ENCODE assay signal across 16 cellular contexts in the genomic region with DNA sequence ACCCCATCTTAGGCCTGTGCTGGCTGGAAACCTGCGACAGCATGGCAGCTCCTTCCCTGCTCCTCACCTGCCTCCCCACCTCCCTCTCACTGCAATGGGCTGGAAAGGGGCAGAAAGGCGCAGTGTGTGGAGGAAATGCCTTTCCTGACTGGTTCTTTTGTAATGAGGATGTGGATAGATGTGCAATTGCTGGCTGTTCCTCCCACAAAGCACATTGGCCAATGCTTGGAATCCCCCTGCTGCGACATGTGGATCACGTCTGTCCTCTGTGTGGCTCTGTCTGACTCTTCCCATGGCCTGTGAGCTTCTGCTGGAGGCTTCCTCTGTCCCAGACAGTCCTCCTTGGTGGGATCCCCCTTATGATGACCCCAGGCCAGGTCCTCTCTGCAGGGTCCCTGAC.
A peak's percentile ranks its signal among the peaks of the same experiment; 100 is the strongest.
DNase-seq lines count a peak whose midpoint lies in the region; ATAC-seq and TF ChIP-seq lines count a peak whose summit lies in the region.
"Had no signal": no experiment of that assay in that cellular context is flagged by ENCODE, and none has a peak within 500 bp of the region (broad histone marks: within the 10 kb centered on the region; RNA-seq: fewer than 3 reads in every experiment).

No MANE protein-coding gene starts in this region.

- H3K4ac ChIP-seq in trophoblast cell (ENCODE audit: low read depth, low read length): no peak overlapping the region

- WGBS in trophoblast cell (ENCODE audit: extremely low coverage, insufficient coverage, insufficient read length): no CpG with 5 or more reads among the region's 4 CpGs
- WGBS in smooth muscle cell (ENCODE audit: low lambda C conversion rate): 82% methylated on average over 4 of the region's 4 CpGs

- H2BK12ac ChIP-seq in trophoblast cell (ENCODE audit: low read length): no peak overlapping the region

- H2AFZ ChIP-seq in trophoblast cell (ENCODE audit: insufficient read depth, low read length, poor library complexity): no peak overlapping the region
- H2AFZ ChIP-seq in smooth muscle cell (ENCODE audit: low read depth): no peak overlapping the region

- peak overlapping the region; percentile 47 for H3K23ac ChIP-seq in trophoblast cell (ENCODE audit: low read length)

- no peaks in the 10 kb centered on the region for H4K20me1 ChIP-seq in smooth muscle cell (ENCODE audit: low read depth)

- H2AK5ac ChIP-seq in trophoblast cell (ENCODE audit: low read length): no peak overlapping the region

- H3K79me2 ChIP-seq in trophoblast cell (ENCODE audit: control insufficient read depth, insufficient read depth, low read length, poor library complexity) (no peaks in the 10 kb centered on the region), smooth muscle cell (ENCODE audit: low read depth) (no peaks in the 10 kb centered on the region)

- H3K4me2 ChIP-seq in trophoblast cell (ENCODE audit: low read length) (no peak overlapping the region), smooth muscle cell (no peak overlapping the region)

- no peak overlapping the region for H4K12ac ChIP-seq in trophoblast cell (ENCODE audit: low read depth, low read length)

- no peak overlapping the region for H3K18ac ChIP-seq in trophoblast cell (ENCODE audit: low read length)

- H3K9me3 ChIP-seq in trophoblast cell (ENCODE audit: insufficient read depth, low read depth, low read length): peaks cover 2% of the 10 kb centered on the region
- H3K9me3 ChIP-seq in right atrium auricular region: peaks cover 8 to 24% of the 10 kb centered on the region in 2 donors
- H3K9me3 ChIP-seq in smooth muscle cell (replicated peaks; ENCODE audit: low read depth): peaks cover 4% of the 10 kb centered on the region

- H2BK5ac ChIP-seq in trophoblast cell (ENCODE audit: low read depth, low read length, poor library complexity): no peak overlapping the region

- H3K4me1 ChIP-seq in trophoblast cell (ENCODE audit: control insufficient read depth in 1 of 2, insufficient read depth in 2 of 2, low read length in 2 of 2): no peaks in the 10 kb centered on the region
- H3K4me1 ChIP-seq in right atrium auricular region: peaks cover 0 to 5% of the 10 kb centered on the region in 2 donors
- no peaks in the 10 kb centered on the region for H3K4me1 ChIP-seq in smooth muscle cell (ENCODE audit: low read depth)

- H3K36me3 ChIP-seq in trophoblast cell (ENCODE audit: control insufficient read depth in 1 of 2, insufficient read depth in 2 of 2, low read length in 2 of 2): no peaks in the 10 kb centered on the region
- H3K36me3 ChIP-seq in right atrium auricular region: no peaks in the 10 kb centered on the region
- H3K36me3 ChIP-seq in smooth muscle cell (ENCODE audit: low read depth): no peaks in the 10 kb centered on the region

- H4K8ac ChIP-seq in trophoblast cell (ENCODE audit: low read depth, low read length): no peak overlapping the region

- H3K27ac ChIP-seq in HL-60 (replicated peaks) (peak overlapping the region; percentile 34), trophoblast cell (ENCODE audit: low read depth, low read length) (no peak overlapping the region), right atrium auricular region (no peak overlapping the region), smooth muscle cell (ENCODE audit: low read depth) (no peak overlapping the region)

- no peak overlapping the region for H4K91ac ChIP-seq in trophoblast cell (ENCODE audit: low read depth, low read length)

- ATAC-seq in HG03280 (IDR thresholded peaks at IDR 0.05; ENCODE audit: unreplicated experiment): no peak
- ATAC-seq: SK-N-SH treated with all-trans-retinoic acid at 6 μM for 48 hours had no signal

- TF ChIP-seq POLR2A in NB4 (IDR thresholded peaks at IDR 0.05; ENCODE audit: extremely low read depth, insufficient read length): no peak

- H3K4me3 ChIP-seq in HL-60 (replicated peaks; ENCODE audit: insufficient read depth, low read length): no peak overlapping the region
- no peak overlapping the region for H3K4me3 ChIP-seq in NB4 (ENCODE audit: low read depth, low read length)
- H3K4me3 ChIP-seq in epithelial cell of esophagus (ENCODE audit: low read length): no peak overlapping the region
- H3K4me3 ChIP-seq in trophoblast cell (ENCODE audit: low read depth, low read length): no peak overlapping the region
- H3K4me3 ChIP-seq in right atrium auricular region: no peak overlapping the region
- no peak overlapping the region for H3K4me3 ChIP-seq in smooth muscle cell

- DNase-seq in HL-60 (ENCODE audit: low read depth in 1 of 2, low spot score in 1 of 2) (peak; percentile 14 to 63), NB4 (ENCODE audit: low read depth) (peak; percentile 79), epithelial cell of esophagus (ENCODE audit: low read depth) (peak; percentile 24), trophoblast cell (no peak), HT-29 (ENCODE audit: low spot score) (no peak), right atrium auricular region (ENCODE audit: low spot score) (no peak), smooth muscle cell (lab: John Stamatoyannopoulos, UW; ENCODE audit: unreplicated experiment) (no peak)
- DNase-seq: CD8-positive, alpha-beta memory T cell; DMS 273 treated with DMSO at 0.1 percent for 48 hours; H7; NCI-H1105 treated with DMSO at 0.1 percent for 48 hours; NCI-H187; NCI-H82; SHP77 had no signal

- H3K14ac ChIP-seq in trophoblast cell (ENCODE audit: low read length): no peak overlapping the region

- no peak overlapping the region for H3K9ac ChIP-seq in trophoblast cell (ENCODE audit: low read length)
- H3K9ac ChIP-seq in smooth muscle cell (ENCODE audit: low read depth): no peak overlapping the region

- H2BK120ac ChIP-seq in trophoblast cell (ENCODE audit: insufficient read depth, low read length, poor library complexity): no peak overlapping the region

- TF ChIP-seq CTCF in HL-60 (IDR thresholded peaks at IDR 0.05; ENCODE audit: insufficient read depth, low read length) (no peak), NB4 (IDR thresholded peaks at IDR 0.05; ENCODE audit: low read depth, low read length) (no peak), epithelial cell of esophagus (IDR thresholded peaks at IDR 0.05; ENCODE audit: insufficient read depth, low read depth, low read length, missing control alignments) (no peak), right atrium auricular region (IDR thresholded peaks at IDR 0.05) (no peak), smooth muscle cell (IDR thresholded peaks at IDR 0.05; ENCODE audit: borderline replicate concordance, insufficient read depth, poor library complexity, severe bottlenecking) (no peak)

- no peaks in the 10 kb centered on the region for H3K79me1 ChIP-seq in trophoblast cell (ENCODE audit: low read length)

- H3K27me3 ChIP-seq in HL-60 (ENCODE audit: insufficient read depth, poor library complexity, severe bottlenecking) (no peaks in the 10 kb centered on the region), trophoblast cell (ENCODE audit: insufficient read depth, low read length) (no peaks in the 10 kb centered on the region), right atrium auricular region (no peaks in the 10 kb centered on the region), smooth muscle cell (ENCODE audit: low read depth) (no peaks in the 10 kb centered on the region)

- H3F3A ChIP-seq in smooth muscle cell (ENCODE audit: low read depth): no peaks in the 10 kb centered on the region

Comparison
In these comparisons a context has a peak if more than half of its experiments do, and no peak if none do; other contexts are left out.
1. DNase-seq: peak in HL-60 (2 of 2), NB4 (single experiment) and epithelial cell of esophagus (single experiment); none in trophoblast cell (0 of 2), HT-29 (single experiment), right atrium auricular region (single experiment) and smooth muscle cell (single experiment).